In the genomic region with DNA sequence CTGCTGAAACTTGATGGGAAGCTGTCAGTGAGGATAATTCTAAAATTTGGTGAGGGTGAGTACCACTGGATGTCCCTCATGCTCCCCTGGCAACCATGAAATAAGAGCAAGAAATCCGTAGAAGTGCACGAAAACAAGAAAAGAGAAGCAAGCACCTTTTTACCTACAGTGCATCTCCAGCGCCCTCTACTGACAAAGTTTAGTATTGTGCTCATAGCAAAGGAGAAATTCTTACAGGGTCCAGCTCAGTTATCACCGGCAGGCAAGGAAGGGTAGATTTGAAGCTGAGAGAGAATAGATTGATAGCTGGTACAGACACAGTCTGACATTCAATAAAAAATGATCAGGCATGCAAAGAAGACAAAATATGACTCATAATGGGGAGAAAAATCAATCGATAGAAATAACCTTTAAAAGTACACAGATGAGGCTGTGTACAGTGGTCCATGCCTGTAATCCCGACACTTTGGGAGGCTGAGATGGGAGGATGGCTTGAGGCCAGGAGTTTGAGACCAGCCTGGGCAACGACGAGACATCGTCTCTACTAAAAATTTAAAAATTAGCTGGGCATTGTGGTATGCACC, we compare ENCODE assay signal across 10 cellular contexts. TPM values are rescaled to one million over a fixed set of nuclear protein-coding genes. Genes with fewer than 3 reads are reported as not detected.
DNase-seq lines count a peak whose midpoint lies in the region; ATAC-seq and TF ChIP-seq lines count a peak whose summit lies in the region.
"Had no signal": no experiment of that assay in that cellular context is flagged by ENCODE, and none has a peak within 500 bp of the region (broad histone marks: within the 10 kb centered on the region; RNA-seq: fewer than 3 reads in every experiment).

No MANE protein-coding gene starts in this region.

- peak overlapping the region; percentile 58; the same call in 1 of the 2 replicates for H3K4me2 ChIP-seq in BLaER1

- H3K9me3 ChIP-seq in BLaER1 (peaks cover 10% of the 10 kb centered on the region), Panc1 (ENCODE audit: control insufficient read depth, insufficient read depth, low read depth, low read length) (no peaks in the 10 kb centered on the region; the same call in 1 of the 2 replicates)

- H3K4me3 Mint-ChIP-seq in glutamatergic neuron (ENCODE audit: unreplicated experiment): no peak overlapping the region
- no peak overlapping the region for H3K4me3 Mint-ChIP-seq in natural killer cell treated with Interleukin-12 subunit alpha and Interleukin-12 subunit beta and Interleukin-15 and Interleukin-18, amount 100 ng/mL, for 72 hours

- H3K36me3 ChIP-seq in BLaER1 (no peaks in the 10 kb centered on the region), Panc1 (ENCODE audit: control insufficient read depth, insufficient read depth, low read length) (no peaks in the 10 kb centered on the region)

- ATAC-seq in Panc1 (no peak), HG02610 (IDR thresholded peaks at IDR 0.05; ENCODE audit: unreplicated experiment) (no peak)
- ATAC-seq in natural killer cell treated with Interleukin-12 subunit alpha and Interleukin-12 subunit beta and Interleukin-15 and Interleukin-18, amount 100 ng/mL, for 72 hours: no peak
- ATAC-seq: right cardiac atrium had no signal

- TF ChIP-seq CTCF in GM12874 (IDR thresholded peaks at IDR 0.05; ENCODE audit: insufficient read depth, low read depth, low read length) (peak; percentile 53), Panc1 (IDR thresholded peaks at IDR 0.05) (peak; percentile 61; the same call in 1 of the 2 replicates), glutamatergic neuron (IDR thresholded peaks at IDR 0.05; ENCODE audit: partially characterized antibody, unreplicated experiment) (peak; percentile 59)

- peaks cover 7% of the 10 kb centered on the region for H3K36me3 Mint-ChIP-seq in glutamatergic neuron (ENCODE audit: unreplicated experiment)
- peaks cover 10% of the 10 kb centered on the region for H3K36me3 Mint-ChIP-seq in natural killer cell treated with Interleukin-12 subunit alpha and Interleukin-12 subunit beta and Interleukin-15 and Interleukin-18, amount 100 ng/mL, for 72 hours

- peaks cover 23% of the 10 kb centered on the region for H3K4me1 ChIP-seq in BLaER1
- H3K4me1 ChIP-seq in Panc1 (ENCODE audit: control insufficient read depth, insufficient read depth, low read length): no peaks in the 10 kb centered on the region

- H3K27me3 ChIP-seq in BLaER1 (no peaks in the 10 kb centered on the region), Panc1 (ENCODE audit: control insufficient read depth, insufficient read depth, low read length) (no peaks in the 10 kb centered on the region)

- H3K27ac ChIP-seq in BLaER1 (no peak overlapping the region), Panc1 (ENCODE audit: low read length) (no peak overlapping the region)

- intact Hi-C loops in Panc1 (cut with micrococcal nuclease; ENCODE audit: unreplicated experiment): no loop called here

- H3K4me1 Mint-ChIP-seq in glutamatergic neuron (ENCODE audit: low read depth, unreplicated experiment): no peaks in the 10 kb centered on the region
- no peaks in the 10 kb centered on the region for H3K4me1 Mint-ChIP-seq in natural killer cell treated with Interleukin-12 subunit alpha and Interleukin-12 subunit beta and Interleukin-15 and Interleukin-18, amount 100 ng/mL, for 72 hours (ENCODE audit: low read depth in 2 of 2)

- POLR2A ChIA-PET in Panc1 (lab: Charles Lee): no interaction called here

- no peaks in the 10 kb centered on the region for H3K27me3 Mint-ChIP-seq in glutamatergic neuron (ENCODE audit: unreplicated experiment)
- H3K27me3 Mint-ChIP-seq in natural killer cell treated with Interleukin-12 subunit alpha and Interleukin-12 subunit beta and Interleukin-15 and Interleukin-18, amount 100 ng/mL, for 72 hours: peaks cover 0 to 7% of the 10 kb centered on the region in 2 donors

- no peaks in the 10 kb centered on the region for H3K9me3 Mint-ChIP-seq in glutamatergic neuron (ENCODE audit: unreplicated experiment)
- peaks cover 7% of the 10 kb centered on the region for H3K9me3 Mint-ChIP-seq in natural killer cell treated with Interleukin-12 subunit alpha and Interleukin-12 subunit beta and Interleukin-15 and Interleukin-18, amount 100 ng/mL, for 72 hours

- in situ Hi-C loops in Panc1 (cut with HindIII; ENCODE audit: low pct_unique_long_range_greater_than_20kb, low sequenced_read_pairs): no loop called here

- CTCF ChIA-PET in Panc1 (lab: Charles Lee): no interaction called here

- no peaks in the 10 kb centered on the region for H4K20me1 ChIP-seq in BLaER1

- H3K4me3 ChIP-seq in BLaER1: no peak overlapping the region
- no peak overlapping the region for H3K4me3 ChIP-seq in Panc1 (ENCODE audit: low read depth in 2 of 2, low read length in 2 of 2)

- H3K9ac ChIP-seq in BLaER1: no peak overlapping the region

- BruUV-seq in Panc1 (replicated peaks; lab: Mats Ljungman, UMichigan): no TSS peak

- no peak overlapping the region for H3K27ac Mint-ChIP-seq in glutamatergic neuron (ENCODE audit: unreplicated experiment)
- H3K27ac Mint-ChIP-seq in natural killer cell treated with Interleukin-12 subunit alpha and Interleukin-12 subunit beta and Interleukin-15 and Interleukin-18, amount 100 ng/mL, for 72 hours: no peak overlapping the region

- no peak for DNase-seq in Panc1 (ENCODE audit: low read depth, low spot score)
- no peak for DNase-seq in glutamatergic neuron
- no peak for DNase-seq in natural killer cell treated with Interleukin-12 subunit alpha and Interleukin-12 subunit beta and Interleukin-15 and Interleukin-18, amount 100 ng/mL, for 72 hours (ENCODE audit: low spot score)
- DNase-seq in mesenteric fat pad (ENCODE audit: low spot score): no peak
- no peak for DNase-seq in DMS114 treated with DMSO at 0.1 percent for 48 hours (lab: John Stamatoyannopoulos, UW; ENCODE audit: unreplicated experiment)
- DNase-seq: right cardiac atrium; stimulated activated naive CD4-positive, alpha-beta T cell treated with Interleukin-2 at 50 U/mL for 16 hours had no signal

RNA-seq across cellular contexts. Expression of a gene that starts 28.3 kb away (rescaled TPM):
- total RNA-seq in Panc1 (2021; ENCODE audit: unreplicated experiment): 20.1 TPM
- 10.8 TPM for polyA plus RNA-seq in Panc1 (2012; ENCODE audit: insufficient read length)
- total RNA-seq in glutamatergic neuron (ENCODE audit: unreplicated experiment): 11.7 TPM
- total RNA-seq in natural killer cell treated with Interleukin-12 subunit alpha and Interleukin-12 subunit beta and Interleukin-15 and Interleukin-18, amount 100 ng/mL, for 72 hours: 10 to 100 TPM; 14.0 to 28.6 TPM
- 77.0 TPM for total RNA-seq in mesenteric fat pad
